In the genomic region with DNA sequence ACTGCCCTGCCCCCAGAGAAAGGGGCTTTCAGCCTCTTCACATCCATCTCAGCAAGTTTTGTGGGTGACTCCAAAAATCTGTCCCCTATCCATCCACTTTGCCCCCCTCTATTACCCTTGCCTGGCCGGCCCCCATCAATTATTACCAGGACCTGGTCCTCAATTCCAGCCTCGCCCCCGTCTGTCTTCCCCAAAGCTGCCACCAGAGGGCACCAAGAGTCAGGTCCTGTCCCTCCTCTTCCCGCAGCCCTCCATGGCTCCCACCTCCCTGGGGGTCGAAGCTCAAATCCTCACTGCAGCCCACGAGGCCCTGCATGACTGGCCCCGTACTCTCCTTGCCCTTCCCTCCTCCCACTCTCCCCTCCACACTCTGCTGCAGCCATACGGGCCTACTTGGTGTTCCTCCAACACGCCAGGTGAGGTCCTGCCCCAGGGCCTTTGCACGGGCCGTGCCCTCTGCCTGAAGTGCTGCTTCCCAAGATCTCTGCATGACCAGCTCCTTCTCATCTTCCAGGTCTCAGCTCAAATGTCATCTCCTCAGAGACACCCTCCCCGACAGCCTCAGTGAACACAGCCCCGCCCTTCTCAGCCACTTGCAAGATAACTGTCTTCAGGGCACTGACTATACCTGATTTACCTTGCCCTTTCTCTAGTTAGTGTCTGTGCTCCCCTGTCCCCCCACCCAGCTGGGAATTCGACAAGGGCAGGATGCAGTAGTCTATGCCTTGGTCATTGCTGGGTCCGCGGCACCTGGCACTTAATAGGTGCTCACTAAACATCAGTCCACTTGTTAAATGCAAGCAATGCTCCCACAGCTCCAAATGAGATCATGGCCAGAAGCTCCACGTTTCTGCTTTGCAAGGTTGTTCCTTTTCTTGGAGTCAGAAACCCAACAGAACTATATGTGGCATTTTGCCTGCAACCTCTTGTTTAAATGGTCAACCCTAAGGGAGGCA, we compare ENCODE assay signal across 1 cellular context.
TF ChIP-seq lines count a peak whose summit lies in the region.

No MANE protein-coding gene starts in this region.

TF ChIP-seq in HepG2, 621 proteins besides CTCF, POLR2A, EP300 and RAD21 (continued from another document and continues in another):
- TF ChIP-seq KDM5B (CRISPR knock-in tag; IDR thresholded peaks at IDR 0.05; ENCODE audit: borderline replicate concordance) (peak; percentile 83), NFE2L1 (CRISPR knock-in tag; IDR thresholded peaks at IDR 0.05; ENCODE audit: borderline replicate concordance) (no peak), ZNF644 (CRISPR knock-in tag; IDR thresholded peaks at IDR 0.05; ENCODE audit: low read depth) (no peak), RXRA (CRISPR knock-in tag; IDR thresholded peaks at IDR 0.05) (no peak), GZF1 (CRISPR knock-in tag; IDR thresholded peaks at IDR 0.05) (no peak), NFYB (CRISPR knock-in tag; IDR thresholded peaks at IDR 0.05) (no peak), ZNF564 (CRISPR knock-in tag; IDR thresholded peaks at IDR 0.05) (no peak), ZNF446 (CRISPR knock-in tag; IDR thresholded peaks at IDR 0.05) (no peak), RFXAP (CRISPR knock-in tag; IDR thresholded peaks at IDR 0.05; ENCODE audit: borderline replicate concordance) (no peak; the same call in 1 of the 2 replicates), ZNF510 (CRISPR knock-in tag; IDR thresholded peaks at IDR 0.05; ENCODE audit: low read depth) (no peak), MIXL1 (CRISPR knock-in tag; IDR thresholded peaks at IDR 0.05) (no peak), ZNF766 (CRISPR knock-in tag; IDR thresholded peaks at IDR 0.05; ENCODE audit: borderline replicate concordance) (no peak), ZNF792 (CRISPR knock-in tag; IDR thresholded peaks at IDR 0.05) (no peak), MEF2D (CRISPR knock-in tag; IDR thresholded peaks at IDR 0.05) (no peak), ZNF850 (CRISPR knock-in tag; conservative IDR thresholded peaks at IDR 0.05) (no peak), NFKBIZ (CRISPR knock-in tag; IDR thresholded peaks at IDR 0.05) (no peak), ZIK1 (CRISPR knock-in tag; IDR thresholded peaks at IDR 0.05; ENCODE audit: borderline replicate concordance, low read depth) (no peak), NCOA2 (CRISPR knock-in tag; IDR thresholded peaks at IDR 0.05) (0 out of 2 replicates have a peak, but pooled peaks have one; percentile 10), SNAPC2 (CRISPR knock-in tag; IDR thresholded peaks at IDR 0.05) (no peak), DMAP1 (CRISPR knock-in tag; IDR thresholded peaks at IDR 0.05) (no peak), HCFC1 (IDR thresholded peaks at IDR 0.05; ENCODE audit: low read depth, low read length) (no peak), LCORL (IDR thresholded peaks at IDR 0.05) (no peak), LCORL (CRISPR knock-in tag; IDR thresholded peaks at IDR 0.05) (no peak; the same call in 1 of the 2 replicates), ZNF83 (CRISPR knock-in tag; IDR thresholded peaks at IDR 0.05; ENCODE audit: borderline replicate concordance) (no peak), JUN (CRISPR knock-in tag; IDR thresholded peaks at IDR 0.05) (no peak), XRCC5 (optimal IDR thresholded peaks at IDR 0.05; ENCODE audit: low read length) (no peak), NFIB (CRISPR knock-in tag; IDR thresholded peaks at IDR 0.05; ENCODE audit: borderline replicate concordance) (no peak), SIN3A (IDR thresholded peaks at IDR 0.05; ENCODE audit: borderline replicate concordance, low read depth, low read length) (no peak), ZMYM3 (CRISPR knock-in tag; IDR thresholded peaks at IDR 0.05) (peak; percentile 99), ZNF451 (CRISPR knock-in tag; IDR thresholded peaks at IDR 0.05) (no peak), ZSCAN30 (CRISPR knock-in tag; IDR thresholded peaks at IDR 0.05) (no peak), ZFP82 (CRISPR knock-in tag; IDR thresholded peaks at IDR 0.05; ENCODE audit: borderline replicate concordance) (no peak), FOXK2 (IDR thresholded peaks at IDR 0.05) (no peak), BHLHE40 (IDR thresholded peaks at IDR 0.05; ENCODE audit: low read length) (no peak)
- TF ChIP-seq, protein P1, sequence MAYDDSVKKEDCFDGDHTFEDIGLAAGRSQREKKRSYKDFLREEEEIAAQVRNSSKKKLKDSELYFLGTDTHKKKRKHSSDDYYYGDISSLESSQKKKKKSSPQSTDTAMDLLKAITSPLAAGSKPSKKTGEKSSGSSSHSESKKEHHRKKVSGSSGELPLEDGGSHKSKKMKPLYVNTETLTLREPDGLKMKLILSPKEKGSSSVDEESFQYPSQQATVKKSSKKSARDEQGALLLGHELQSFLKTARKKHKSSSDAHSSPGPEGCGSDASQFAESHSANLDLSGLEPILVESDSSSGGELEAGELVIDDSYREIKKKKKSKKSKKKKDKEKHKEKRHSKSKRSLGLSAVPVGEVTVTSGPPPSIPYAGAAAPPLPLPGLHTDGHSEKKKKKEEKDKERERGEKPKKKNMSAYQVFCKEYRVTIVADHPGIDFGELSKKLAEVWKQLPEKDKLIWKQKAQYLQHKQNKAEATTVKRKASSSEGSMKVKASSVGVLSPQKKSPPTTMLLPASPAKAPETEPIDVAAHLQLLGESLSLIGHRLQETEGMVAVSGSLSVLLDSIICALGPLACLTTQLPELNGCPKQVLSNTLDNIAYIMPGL (CRISPR knock-in tag; IDR thresholded peaks at IDR 0.05; ENCODE audit: borderline replicate concordance in 1 of 2, low read depth in 1 of 2), result peak in 1 of 2 experiments; percentile 75; a peak in 2 of 4 replicates
- TF ChIP-seq, protein P2, sequence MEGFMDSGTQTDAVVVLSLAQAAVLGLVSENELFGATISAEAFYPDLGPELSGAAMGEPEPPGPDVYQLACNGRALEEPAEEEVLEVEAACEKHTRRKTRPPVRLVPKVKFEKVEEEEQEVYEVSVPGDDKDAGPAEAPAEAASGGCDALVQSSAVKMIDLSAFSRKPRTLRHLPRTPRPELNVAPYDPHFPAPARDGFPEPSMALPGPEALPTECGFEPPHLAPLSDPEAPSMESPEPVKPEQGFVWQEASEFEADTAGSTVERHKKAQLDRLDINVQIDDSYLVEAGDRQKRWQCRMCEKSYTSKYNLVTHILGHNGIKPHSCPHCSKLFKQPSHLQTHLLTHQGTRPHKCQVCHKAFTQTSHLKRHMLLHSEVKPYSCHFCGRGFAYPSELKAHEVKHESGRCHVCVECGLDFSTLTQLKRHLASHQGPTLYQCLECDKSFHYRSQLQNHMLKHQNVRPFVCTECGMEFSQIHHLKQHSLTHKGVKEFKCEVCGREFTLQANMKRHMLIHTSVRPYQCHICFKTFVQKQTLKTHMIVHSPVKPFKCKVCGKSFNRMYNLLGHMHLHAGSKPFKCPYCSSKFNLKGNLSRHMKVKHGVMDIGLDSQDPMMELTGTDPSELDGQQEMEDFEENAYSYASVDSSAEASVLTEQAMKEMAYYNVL (CRISPR knock-in tag; IDR thresholded peaks at IDR 0.05; ENCODE audit: borderline replicate concordance), result no peak
- TF ChIP-seq, protein P3, sequence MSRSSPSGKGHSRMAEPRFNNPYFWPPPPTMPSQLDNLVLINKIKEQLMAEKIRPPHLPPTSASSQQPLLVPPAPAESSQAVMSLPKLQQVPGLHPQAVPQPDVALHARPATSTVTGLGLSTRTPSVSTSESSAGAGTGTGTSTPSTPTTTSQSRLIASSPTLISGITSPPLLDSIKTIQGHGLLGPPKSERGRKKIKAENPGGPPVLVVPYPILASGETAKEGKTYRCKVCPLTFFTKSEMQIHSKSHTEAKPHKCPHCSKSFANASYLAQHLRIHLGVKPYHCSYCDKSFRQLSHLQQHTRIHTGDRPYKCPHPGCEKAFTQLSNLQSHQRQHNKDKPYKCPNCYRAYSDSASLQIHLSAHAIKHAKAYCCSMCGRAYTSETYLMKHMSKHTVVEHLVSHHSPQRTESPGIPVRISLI (CRISPR knock-in tag; IDR thresholded peaks at IDR 0.05; ENCODE audit: borderline replicate concordance), result no peak
- TF ChIP-seq, protein P4, sequence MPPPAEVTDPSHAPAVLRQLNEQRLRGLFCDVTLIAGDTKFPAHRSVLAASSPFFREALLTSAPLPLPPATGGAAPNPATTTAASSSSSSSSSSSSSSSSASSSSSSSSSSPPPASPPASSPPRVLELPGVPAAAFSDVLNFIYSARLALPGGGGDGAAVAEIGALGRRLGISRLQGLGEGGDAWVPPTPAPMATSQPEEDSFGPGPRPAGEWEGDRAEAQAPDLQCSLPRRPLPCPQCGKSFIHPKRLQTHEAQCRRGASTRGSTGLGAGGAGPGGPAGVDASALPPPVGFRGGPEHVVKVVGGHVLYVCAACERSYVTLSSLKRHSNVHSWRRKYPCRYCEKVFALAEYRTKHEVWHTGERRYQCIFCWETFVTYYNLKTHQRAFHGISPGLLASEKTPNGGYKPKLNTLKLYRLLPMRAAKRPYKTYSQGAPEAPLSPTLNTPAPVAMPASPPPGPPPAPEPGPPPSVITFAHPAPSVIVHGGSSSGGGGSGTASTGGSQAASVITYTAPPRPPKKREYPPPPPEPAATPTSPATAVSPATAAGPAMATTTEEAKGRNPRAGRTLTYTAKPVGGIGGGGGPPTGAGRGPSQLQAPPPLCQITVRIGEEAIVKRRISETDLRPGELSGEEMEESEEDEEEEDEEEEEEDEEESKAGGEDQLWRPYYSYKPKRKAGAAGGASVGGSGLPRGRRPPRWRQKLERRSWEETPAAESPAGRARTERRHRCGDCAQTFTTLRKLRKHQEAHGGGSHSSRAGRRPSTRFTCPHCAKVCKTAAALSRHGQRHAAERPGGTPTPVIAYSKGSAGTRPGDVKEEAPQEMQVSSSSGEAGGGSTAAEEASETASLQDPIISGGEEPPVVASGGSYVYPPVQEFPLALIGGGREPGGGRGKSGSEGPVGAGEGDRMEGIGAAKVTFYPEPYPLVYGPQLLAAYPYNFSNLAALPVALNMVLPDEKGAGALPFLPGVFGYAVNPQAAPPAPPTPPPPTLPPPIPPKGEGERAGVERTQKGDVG (CRISPR knock-in tag; IDR thresholded peaks at IDR 0.05; ENCODE audit: borderline replicate concordance), result no peak
- TF ChIP-seq, protein P5, sequence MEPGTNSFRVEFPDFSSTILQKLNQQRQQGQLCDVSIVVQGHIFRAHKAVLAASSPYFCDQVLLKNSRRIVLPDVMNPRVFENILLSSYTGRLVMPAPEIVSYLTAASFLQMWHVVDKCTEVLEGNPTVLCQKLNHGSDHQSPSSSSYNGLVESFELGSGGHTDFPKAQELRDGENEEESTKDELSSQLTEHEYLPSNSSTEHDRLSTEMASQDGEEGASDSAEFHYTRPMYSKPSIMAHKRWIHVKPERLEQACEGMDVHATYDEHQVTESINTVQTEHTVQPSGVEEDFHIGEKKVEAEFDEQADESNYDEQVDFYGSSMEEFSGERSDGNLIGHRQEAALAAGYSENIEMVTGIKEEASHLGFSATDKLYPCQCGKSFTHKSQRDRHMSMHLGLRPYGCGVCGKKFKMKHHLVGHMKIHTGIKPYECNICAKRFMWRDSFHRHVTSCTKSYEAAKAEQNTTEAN (CRISPR knock-in tag; conservative IDR thresholded peaks at IDR 0.05), result no peak
- TF ChIP-seq, protein P6, sequence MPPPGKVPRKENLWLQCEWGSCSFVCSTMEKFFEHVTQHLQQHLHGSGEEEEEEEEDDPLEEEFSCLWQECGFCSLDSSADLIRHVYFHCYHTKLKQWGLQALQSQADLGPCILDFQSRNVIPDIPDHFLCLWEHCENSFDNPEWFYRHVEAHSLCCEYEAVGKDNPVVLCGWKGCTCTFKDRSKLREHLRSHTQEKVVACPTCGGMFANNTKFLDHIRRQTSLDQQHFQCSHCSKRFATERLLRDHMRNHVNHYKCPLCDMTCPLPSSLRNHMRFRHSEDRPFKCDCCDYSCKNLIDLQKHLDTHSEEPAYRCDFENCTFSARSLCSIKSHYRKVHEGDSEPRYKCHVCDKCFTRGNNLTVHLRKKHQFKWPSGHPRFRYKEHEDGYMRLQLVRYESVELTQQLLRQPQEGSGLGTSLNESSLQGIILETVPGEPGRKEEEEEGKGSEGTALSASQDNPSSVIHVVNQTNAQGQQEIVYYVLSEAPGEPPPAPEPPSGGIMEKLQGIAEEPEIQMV (CRISPR knock-in tag; IDR thresholded peaks at IDR 0.05; ENCODE audit: low read depth), result 0 out of 2 replicates have a peak, but pooled peaks have one; percentile 16
- TF ChIP-seq, protein P7, sequence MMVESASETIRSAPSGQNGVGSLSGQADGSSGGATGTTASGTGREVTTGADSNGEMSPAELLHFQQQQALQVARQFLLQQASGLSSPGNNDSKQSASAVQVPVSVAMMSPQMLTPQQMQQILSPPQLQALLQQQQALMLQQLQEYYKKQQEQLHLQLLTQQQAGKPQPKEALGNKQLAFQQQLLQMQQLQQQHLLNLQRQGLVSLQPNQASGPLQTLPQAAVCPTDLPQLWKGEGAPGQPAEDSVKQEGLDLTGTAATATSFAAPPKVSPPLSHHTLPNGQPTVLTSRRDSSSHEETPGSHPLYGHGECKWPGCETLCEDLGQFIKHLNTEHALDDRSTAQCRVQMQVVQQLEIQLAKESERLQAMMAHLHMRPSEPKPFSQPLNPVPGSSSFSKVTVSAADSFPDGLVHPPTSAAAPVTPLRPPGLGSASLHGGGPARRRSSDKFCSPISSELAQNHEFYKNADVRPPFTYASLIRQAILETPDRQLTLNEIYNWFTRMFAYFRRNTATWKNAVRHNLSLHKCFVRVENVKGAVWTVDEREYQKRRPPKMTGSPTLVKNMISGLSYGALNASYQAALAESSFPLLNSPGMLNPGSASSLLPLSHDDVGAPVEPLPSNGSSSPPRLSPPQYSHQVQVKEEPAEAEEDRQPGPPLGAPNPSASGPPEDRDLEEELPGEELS (CRISPR knock-in tag; IDR thresholded peaks at IDR 0.05), result no peak
- TF ChIP-seq, protein P8, sequence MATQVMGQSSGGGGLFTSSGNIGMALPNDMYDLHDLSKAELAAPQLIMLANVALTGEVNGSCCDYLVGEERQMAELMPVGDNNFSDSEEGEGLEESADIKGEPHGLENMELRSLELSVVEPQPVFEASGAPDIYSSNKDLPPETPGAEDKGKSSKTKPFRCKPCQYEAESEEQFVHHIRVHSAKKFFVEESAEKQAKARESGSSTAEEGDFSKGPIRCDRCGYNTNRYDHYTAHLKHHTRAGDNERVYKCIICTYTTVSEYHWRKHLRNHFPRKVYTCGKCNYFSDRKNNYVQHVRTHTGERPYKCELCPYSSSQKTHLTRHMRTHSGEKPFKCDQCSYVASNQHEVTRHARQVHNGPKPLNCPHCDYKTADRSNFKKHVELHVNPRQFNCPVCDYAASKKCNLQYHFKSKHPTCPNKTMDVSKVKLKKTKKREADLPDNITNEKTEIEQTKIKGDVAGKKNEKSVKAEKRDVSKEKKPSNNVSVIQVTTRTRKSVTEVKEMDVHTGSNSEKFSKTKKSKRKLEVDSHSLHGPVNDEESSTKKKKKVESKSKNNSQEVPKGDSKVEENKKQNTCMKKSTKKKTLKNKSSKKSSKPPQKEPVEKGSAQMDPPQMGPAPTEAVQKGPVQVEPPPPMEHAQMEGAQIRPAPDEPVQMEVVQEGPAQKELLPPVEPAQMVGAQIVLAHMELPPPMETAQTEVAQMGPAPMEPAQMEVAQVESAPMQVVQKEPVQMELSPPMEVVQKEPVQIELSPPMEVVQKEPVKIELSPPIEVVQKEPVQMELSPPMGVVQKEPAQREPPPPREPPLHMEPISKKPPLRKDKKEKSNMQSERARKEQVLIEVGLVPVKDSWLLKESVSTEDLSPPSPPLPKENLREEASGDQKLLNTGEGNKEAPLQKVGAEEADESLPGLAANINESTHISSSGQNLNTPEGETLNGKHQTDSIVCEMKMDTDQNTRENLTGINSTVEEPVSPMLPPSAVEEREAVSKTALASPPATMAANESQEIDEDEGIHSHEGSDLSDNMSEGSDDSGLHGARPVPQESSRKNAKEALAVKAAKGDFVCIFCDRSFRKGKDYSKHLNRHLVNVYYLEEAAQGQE (IDR thresholded peaks at IDR 0.05; ENCODE audit: borderline replicate concordance in 1 of 2, low read depth in 1 of 2, low read length in 2 of 2), result no peak
- TF ChIP-seq, protein P9, sequence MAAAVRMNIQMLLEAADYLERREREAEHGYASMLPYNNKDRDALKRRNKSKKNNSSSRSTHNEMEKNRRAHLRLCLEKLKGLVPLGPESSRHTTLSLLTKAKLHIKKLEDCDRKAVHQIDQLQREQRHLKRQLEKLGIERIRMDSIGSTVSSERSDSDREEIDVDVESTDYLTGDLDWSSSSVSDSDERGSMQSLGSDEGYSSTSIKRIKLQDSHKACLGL (CRISPR knock-in tag; IDR thresholded peaks at IDR 0.05), result no peak; the same call in 1 of the 2 replicates
